ENCODE assay signal across 21 cellular contexts in the genomic region with DNA sequence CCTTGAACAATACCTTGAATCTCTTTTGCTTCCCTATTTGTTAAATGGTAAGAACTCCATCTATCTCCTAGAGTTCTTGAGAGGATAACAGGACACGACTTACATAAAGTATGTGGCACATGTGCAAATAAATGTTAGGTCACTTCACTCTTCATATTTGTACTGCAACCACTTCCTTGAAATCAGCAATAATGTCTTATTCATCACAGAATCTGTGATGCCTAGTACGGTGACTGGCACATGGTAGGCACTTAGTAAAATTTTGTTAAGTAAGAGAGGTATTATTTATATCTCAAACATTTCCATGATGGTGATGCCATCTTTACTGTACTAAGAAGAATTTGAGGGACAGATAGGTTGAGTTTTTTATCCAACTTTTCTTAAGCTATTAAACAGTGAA. TPM values are rescaled to one million over a fixed set of nuclear protein-coding genes. Genes with fewer than 3 reads are reported as not detected.
A peak's percentile ranks its signal among the peaks of the same experiment; 100 is the strongest.
DNase-seq lines count a peak whose midpoint lies in the region; ATAC-seq, FAIRE-seq and TF ChIP-seq lines count a peak whose summit lies in the region.
"Had no signal": no experiment of that assay in that cellular context is flagged by ENCODE, and none has a peak within 500 bp of the region (broad histone marks: within the 10 kb centered on the region; RNA-seq: fewer than 3 reads in every experiment).

No MANE protein-coding gene starts in this region.

- no TSS peak for BruUV-seq in PC-3 (replicated peaks; lab: Mats Ljungman, UMichigan)

- peaks cover 5% of the 10 kb centered on the region; the same call in 1 of the 2 replicates for H3K36me3 ChIP-seq in PC-3 (ENCODE audit: low read depth, low read length)
- H3K36me3 ChIP-seq: Peyer's patch had no signal

- no peaks in the 10 kb centered on the region for H3K9me2 ChIP-seq in PC-3 (replicated peaks; ENCODE audit: low read length)

- H3K4me2 ChIP-seq in PC-3 (ENCODE audit: low read length), result no peak overlapping the region

- H3K9me3 Mint-ChIP-seq in activated CD4-positive, alpha-beta T cell treated with anti-CD3 and anti-CD28 coated beads, Interleukin-2, amount 10 ng/mL, durations not matched to agents 24 days and 14 days, result peaks cover 3% of the 10 kb centered on the region

- POLR2A ChIA-PET in PC-3 (lab: Charles Lee; ENCODE audit: unreplicated experiment), result interaction anchor here (0.6 kb wide), 1 partner anchor 12 kb away, joined by 4 read pairs; no protein-coding TSS in a partner anchor

- H3K9ac ChIP-seq in PC-3 (ENCODE audit: low read length), result no peak overlapping the region

- no peak overlapping the region for H3K27ac Mint-ChIP-seq in activated CD4-positive, alpha-beta T cell treated with anti-CD3 and anti-CD28 coated beads, Interleukin-2, amount 10 ng/mL, durations not matched to agents 24 days and 14 days
- H3K27ac Mint-ChIP-seq: CD14-positive monocyte had no signal

- peak; percentile 47 for ATAC-seq in PC-3
- no peak for ATAC-seq in GM18519 (IDR thresholded peaks at IDR 0.05; ENCODE audit: low FRiP score, unreplicated experiment)

- peaks cover 52% of the 10 kb centered on the region for H3K4me1 Mint-ChIP-seq in activated CD4-positive, alpha-beta T cell treated with anti-CD3 and anti-CD28 coated beads, Interleukin-2, amount 10 ng/mL, durations not matched to agents 24 days and 14 days

- CTCF ChIA-PET in PC-3 (lab: Charles Lee), result no interaction called here

- no peaks in the 10 kb centered on the region for H3K27me3 ChIP-seq in PC-3 (ENCODE audit: low read length)
- H3K27me3 ChIP-seq: Peyer's patch had no signal

- H3F3A ChIP-seq in PC-3 (ENCODE audit: low read length, unreplicated experiment), result no peaks in the 10 kb centered on the region

- no peak overlapping the region for H3K4me3 Mint-ChIP-seq in activated CD4-positive, alpha-beta T cell treated with anti-CD3 and anti-CD28 coated beads, Interleukin-2, amount 10 ng/mL, durations not matched to agents 24 days and 14 days
- H3K4me3 Mint-ChIP-seq: CD14-positive monocyte had no signal

- no peaks in the 10 kb centered on the region for H3K27me3 Mint-ChIP-seq in activated CD4-positive, alpha-beta T cell treated with anti-CD3 and anti-CD28 coated beads, Interleukin-2, amount 10 ng/mL, durations not matched to agents 24 days and 14 days

- peak; percentile 50 for FAIRE-seq in GM12891 (lab: Jason Lieb, UNC)
- FAIRE-seq: HTR-8/SVneo had no signal

- no peak overlapping the region for H3K4me3 ChIP-seq in PC-3 (ENCODE audit: low read length)
- H3K4me3 ChIP-seq: HAP-1, Peyer's patch had no signal

- H4K20me1 ChIP-seq in PC-3 (ENCODE audit: low read length), result no peaks in the 10 kb centered on the region

- peaks cover 10% of the 10 kb centered on the region for H3K79me2 ChIP-seq in PC-3 (ENCODE audit: low read length)

- H3K9me3 ChIP-seq in PC-3 (ENCODE audit: low read length), result no peaks in the 10 kb centered on the region
- H3K9me3 ChIP-seq: Peyer's patch had no signal

- no peak for TF ChIP-seq CTCF in PC-3 (conservative IDR thresholded peaks at IDR 0.05; ENCODE audit: low read depth, low read length)

- H3K4me1 ChIP-seq in PC-3 (ENCODE audit: insufficient read depth, low read length), result peaks cover 21% of the 10 kb centered on the region
- H3K4me1 ChIP-seq: HAP-1 had no signal

- peak; percentile 3 for DNase-seq in activated CD4-positive, alpha-beta T cell treated with anti-CD3 and anti-CD28 coated beads, Interleukin-2, amount 10 ng/mL, durations not matched to agents 24 days and 14 days
- no peak for DNase-seq in activated CD4-positive, alpha-beta T cell treated with anti-CD3 and anti-CD28 coated beads for 4 hours
- DNase-seq in GM12891 (ENCODE audit: insufficient read length, low spot score) (no peak), PC-3 (peak; percentile 55), kidney tubule cell (ENCODE audit: low spot score) (peak; percentile 19), activated gamma-delta T cell treated with Interleukin-2 at 50 U/mL for 16 hours (no peak), NCI-H2107 (lab: John Stamatoyannopoulos, UW) (no peak)
- DNase-seq: EL, IMR-90, MV-4-11, NCI-H1694, NCI-H2081, NCI-H2171 treated with DMSO at 0.1 percent for 48 hours, NCI-H524 treated with DMSO at 0.1 percent for 48 hours, NCI-H82, Peyer's patch had no signal

- TF ChIP-seq POLR2A in GM12891 (IDR thresholded peaks at IDR 0.05; ENCODE audit: low read depth, low read length), result no peak

- H3K27ac ChIP-seq in PC-3 (ENCODE audit: low read length), result no peak overlapping the region
- H3K27ac ChIP-seq: 22Rv1, Peyer's patch had no signal

- intact Hi-C loops in activated CD4-positive, alpha-beta T cell treated with anti-CD3 and anti-CD28 coated beads, Interleukin-2, amount 10 ng/mL, durations not matched to agents 24 days and 14 days (cut with micrococcal nuclease), result no loop called here
- intact Hi-C loops in PC-3 (cut with micrococcal nuclease), result no loop called here

- no peak overlapping the region for H2AFZ ChIP-seq in PC-3 (ENCODE audit: low read length)

- peaks cover 61% of the 10 kb centered on the region for H3K36me3 Mint-ChIP-seq in activated CD4-positive, alpha-beta T cell treated with anti-CD3 and anti-CD28 coated beads, Interleukin-2, amount 10 ng/mL, durations not matched to agents 24 days and 14 days (ENCODE audit: low read depth)

TF ChIP-seq in GM12891, 5 proteins besides CTCF, POLR2A, EP300 and RAD21:
- TF ChIP-seq PAX5 (IDR thresholded peaks at IDR 0.05; ENCODE audit: insufficient read depth, low read length, severe bottlenecking) (no peak), SPI1 (IDR thresholded peaks at IDR 0.05; ENCODE audit: low read depth, low read length) (no peak), POLR2AphosphoS5 (IDR thresholded peaks at IDR 0.05; ENCODE audit: low read depth, low read length) (no peak), TAF1 (IDR thresholded peaks at IDR 0.05; ENCODE audit: low read depth, low read length) (no peak), POU2F2 (IDR thresholded peaks at IDR 0.05; ENCODE audit: low read depth, low read length) (no peak)

RNA-seq across cellular contexts. Expression of gene CD47, which starts 14.3 kb away (rescaled TPM):
- 104 and 109 TPM in 2 replicates for total RNA-seq in activated CD4-positive, alpha-beta T cell treated with anti-CD3 and anti-CD28 coated beads, Interleukin-2, amount 10 ng/mL, durations not matched to agents 24 days and 14 days
- 62.8 TPM for polyA plus RNA-seq in GM12891 (2012; ENCODE audit: low read depth, missing spikeins)
- total RNA-seq in PC-3 (2014; rRNA removed), result 48.4 and 63.6 TPM in 2 replicates

Comparison
In these comparisons a context has a peak if more than half of its experiments do, and no peak if none do; other contexts are left out.
1. DNase-seq: peak in activated CD4-positive, alpha-beta T cell treated with anti-CD3 and anti-CD28 coated beads, Interleukin-2, amount 10 ng/mL, durations not matched to agents 24 days and 14 days (single experiment), PC-3 (single experiment) and kidney tubule cell (single experiment); none in activated CD4-positive, alpha-beta T cell treated with anti-CD3 and anti-CD28 coated beads for 4 hours (0 of 2), GM12891 (single experiment), activated gamma-delta T cell treated with Interleukin-2 at 50 U/mL for 16 hours (single experiment) and NCI-H2107 (single experiment).